In genomic region chr18:27723168-27723567, GRCh38 we compare ENCODE assay signal across 31 cellular contexts.
A peak's percentile ranks its signal among the peaks of the same experiment; 100 is the strongest.
DNase-seq lines count a peak whose midpoint lies in the region; ATAC-seq, FAIRE-seq and TF ChIP-seq lines count a peak whose summit lies in the region.
"Had no signal": no experiment of that assay in that cellular context is flagged by ENCODE, and none has a peak within 500 bp of the region (broad histone marks: within the 10 kb centered on the region; RNA-seq: fewer than 3 reads in every experiment).

No MANE protein-coding gene starts in this region.

- peak; percentile 14 for DNase-seq in GM03348 (ENCODE audit: low spot score)
- peak; percentile 72 for DNase-seq in SK-N-MC (ENCODE audit: low read depth, low spot score)
- DNase-seq in endodermal cell, result no peak
- no peak for DNase-seq in activated T-helper 2 cell treated with anti-CD3 and anti-CD28 coated beads, Interferon-gamma antibody, Interleukin-2, Interleukin-4, amounts not matched to agents 10 μg/mL and 5 μg/mL and 100 μg/mL, durations not matched to agents 14 hours and 24 hours and 36 hours (ENCODE audit: low spot score)
- no peak for DNase-seq in RCC 7860 (ENCODE audit: low spot score)
- DNase-seq: activated B cell treated with CpG ODN at 0.5 μM for 24 hours; activated CD4-positive, alpha-beta T cell treated with anti-CD3 and anti-CD28 coated beads, Interleukin-2, amount 50 U/mL, for 1 hour; activated naive CD4-positive, alpha-beta T cell treated with Interleukin-2 at 50 U/mL for 16 hours; activated T-cell treated with anti-CD3 and anti-CD28 coated beads, Interleukin-2, amount 50 U/mL, for 72 hours; C1 segment of cervical spinal cord; Caco-2; dermis blood vessel endothelial cell; DMS79; hypothalamus; immature natural killer cell; Karpas-422; left ventricle myocardium inferior; MV-4-11; naive B cell; NCI-H1436 treated with DMSO at 0.1 percent for 48 hours; NCI-H2107; NCI-H446 treated with DMSO at 0.1 percent for 48 hours; nucleus accumbens; OCI-M1; SW 1271; tibial artery had no signal

- H3K4me3 ChIP-seq in SK-N-MC (peak overlapping the region; percentile 70), endodermal cell (ENCODE audit: low read length) (no peak overlapping the region), skeletal muscle satellite cell (ENCODE audit: low read length) (no peak overlapping the region)
- H3K4me3 ChIP-seq: cardiac muscle cell, left ventricle myocardium inferior, skin epidermis, tibial artery had no signal

- H3K36me3 ChIP-seq in SK-N-MC (ENCODE audit: insufficient read depth, low read length), result no peaks in the 10 kb centered on the region
- no peaks in the 10 kb centered on the region for H3K36me3 ChIP-seq in endodermal cell (ENCODE audit: control insufficient read depth, insufficient read depth, low read length)
- H3K36me3 ChIP-seq in skeletal muscle satellite cell (ENCODE audit: insufficient read depth, low read length), result no peaks in the 10 kb centered on the region
- H3K36me3 ChIP-seq: cardiac muscle cell, left ventricle myocardium inferior, tibial artery had no signal

- H3K36me3 Mint-ChIP-seq in endodermal cell (ENCODE audit: low read depth), result no peaks in the 10 kb centered on the region
- H3K36me3 Mint-ChIP-seq in activated T-helper 2 cell treated with anti-CD3 and anti-CD28 coated beads, Interferon-gamma antibody, Interleukin-2, Interleukin-4, amounts not matched to agents 10 μg/mL and 5 μg/mL and 100 μg/mL, durations not matched to agents 14 hours and 24 hours and 36 hours (ENCODE audit: low read depth), result no peaks in the 10 kb centered on the region

- H3K9ac ChIP-seq in SK-N-MC (ENCODE audit: insufficient read length), result peak overlapping the region; percentile 62
- no peak overlapping the region for H3K9ac ChIP-seq in endodermal cell (ENCODE audit: extremely low read depth, low read length, poor library complexity, severe bottlenecking)
- H3K9ac ChIP-seq in skeletal muscle satellite cell (ENCODE audit: low read depth, low read length), result no peak overlapping the region

- H3K27ac Mint-ChIP-seq in endodermal cell, result peak overlapping the region; percentile 14
- H3K27ac Mint-ChIP-seq in activated T-helper 2 cell treated with anti-CD3 and anti-CD28 coated beads, Interferon-gamma antibody, Interleukin-2, Interleukin-4, amounts not matched to agents 10 μg/mL and 5 μg/mL and 100 μg/mL, durations not matched to agents 14 hours and 24 hours and 36 hours, result no peak overlapping the region
- H3K27ac Mint-ChIP-seq: activated B cell treated with CpG ODN at 0.5 μM for 24 hours; activated T-cell treated with anti-CD3 and anti-CD28 coated beads, Interleukin-2, amount 50 U/mL, for 72 hours; immature natural killer cell; naive B cell had no signal

- H3K4me2 ChIP-seq in skeletal muscle satellite cell (ENCODE audit: low read length), result peak overlapping the region; percentile 55

- H3K27me3 Mint-ChIP-seq in endodermal cell (ENCODE audit: insufficient read depth), result no peaks in the 10 kb centered on the region
- H3K27me3 Mint-ChIP-seq in activated T-helper 2 cell treated with anti-CD3 and anti-CD28 coated beads, Interferon-gamma antibody, Interleukin-2, Interleukin-4, amounts not matched to agents 10 μg/mL and 5 μg/mL and 100 μg/mL, durations not matched to agents 14 hours and 24 hours and 36 hours (ENCODE audit: low read depth), result no peaks in the 10 kb centered on the region
- H3K27me3 Mint-ChIP-seq: activated B cell treated with CpG ODN at 0.5 μM for 24 hours, naive B cell had no signal

- no peak for ATAC-seq in HG03196 (IDR thresholded peaks at IDR 0.05; ENCODE audit: unreplicated experiment)
- ATAC-seq: activated T-cell treated with anti-CD3 and anti-CD28 coated beads, Interleukin-2, amount 50 U/mL, for 72 hours; Right ventricle myocardium inferior had no signal

- no peaks in the 10 kb centered on the region for H3K9me3 ChIP-seq in SK-N-MC (ENCODE audit: low read depth, low read length)
- peaks cover 9% of the 10 kb centered on the region for H3K9me3 ChIP-seq in endodermal cell (ENCODE audit: control insufficient read depth, low read length)
- H3K9me3 ChIP-seq in skeletal muscle satellite cell (replicated peaks; ENCODE audit: low read length), result no peaks in the 10 kb centered on the region
- H3K9me3 ChIP-seq: Caco-2 had no signal

- H3K4me3 Mint-ChIP-seq in endodermal cell, result no peak overlapping the region
- H3K4me3 Mint-ChIP-seq in activated T-helper 2 cell treated with anti-CD3 and anti-CD28 coated beads, Interferon-gamma antibody, Interleukin-2, Interleukin-4, amounts not matched to agents 10 μg/mL and 5 μg/mL and 100 μg/mL, durations not matched to agents 14 hours and 24 hours and 36 hours (ENCODE audit: low read depth), result no peak overlapping the region
- H3K4me3 Mint-ChIP-seq: activated B cell treated with CpG ODN at 0.5 μM for 24 hours; activated T-cell treated with anti-CD3 and anti-CD28 coated beads, Interleukin-2, amount 50 U/mL, for 72 hours; immature natural killer cell; naive B cell had no signal

- FAIRE-seq in RCC 7860 (lab: Jason Lieb, UNC), result no peak

- intact Hi-C loops in activated T-helper 2 cell treated with anti-CD3 and anti-CD28 coated beads, Interferon-gamma antibody, Interleukin-2, Interleukin-4, amounts not matched to agents 10 μg/mL and 5 μg/mL and 100 μg/mL, durations not matched to agents 14 hours and 24 hours and 36 hours (cut with micrococcal nuclease), result no loop called here

- H3K4me1 ChIP-seq in endodermal cell (ENCODE audit: control insufficient read depth, insufficient read depth, low read length), result no peaks in the 10 kb centered on the region
- peaks cover 10% of the 10 kb centered on the region for H3K4me1 ChIP-seq in skeletal muscle satellite cell (ENCODE audit: control insufficient read depth, insufficient read depth, low read length)
- H3K4me1 ChIP-seq: Caco-2, tibial artery had no signal

- no peak for TF ChIP-seq CTCF in endodermal cell (conservative IDR thresholded peaks at IDR 0.05)

- H3K27ac ChIP-seq in SK-N-MC (peak overlapping the region; percentile 96), endodermal cell (ENCODE audit: low read depth, low read length) (no peak overlapping the region)
- H3K27ac ChIP-seq: cardiac muscle cell, left ventricle myocardium inferior, skin epidermis, tibial artery had no signal

- 67 to 96% methylated on average over 1 of the region's 1 CpG for WGBS in endodermal cell (ENCODE audit: insufficient coverage in 1 of 2, insufficient read length in 1 of 2), 2 experiments

- H3K9me3 Mint-ChIP-seq in endodermal cell, result peaks cover 6% of the 10 kb centered on the region
- peaks cover 21% of the 10 kb centered on the region for H3K9me3 Mint-ChIP-seq in activated T-helper 2 cell treated with anti-CD3 and anti-CD28 coated beads, Interferon-gamma antibody, Interleukin-2, Interleukin-4, amounts not matched to agents 10 μg/mL and 5 μg/mL and 100 μg/mL, durations not matched to agents 14 hours and 24 hours and 36 hours

- H3K4me1 Mint-ChIP-seq in endodermal cell, result peaks cover 12% of the 10 kb centered on the region
- H3K4me1 Mint-ChIP-seq in activated T-helper 2 cell treated with anti-CD3 and anti-CD28 coated beads, Interferon-gamma antibody, Interleukin-2, Interleukin-4, amounts not matched to agents 10 μg/mL and 5 μg/mL and 100 μg/mL, durations not matched to agents 14 hours and 24 hours and 36 hours (ENCODE audit: low read depth), result no peaks in the 10 kb centered on the region
- H3K4me1 Mint-ChIP-seq: activated B cell treated with CpG ODN at 0.5 μM for 24 hours, immature natural killer cell, naive B cell had no signal

- H3K27me3 ChIP-seq in endodermal cell (ENCODE audit: control insufficient read depth, insufficient read depth, low read length, poor library complexity, severe bottlenecking) (no peaks in the 10 kb centered on the region), skeletal muscle satellite cell (ENCODE audit: control insufficient read depth, insufficient read depth, low read length) (no peaks in the 10 kb centered on the region)
- H3K27me3 ChIP-seq: cardiac muscle cell, tibial artery had no signal

Comparison
In these comparisons a context has a peak if more than half of its experiments do, and no peak if none do; other contexts are left out.
1. DNase-seq: peak in GM03348 (single experiment) and SK-N-MC (single experiment); none in endodermal cell (single experiment), activated T-helper 2 cell treated with anti-CD3 and anti-CD28 coated beads, Interferon-gamma antibody, Interleukin-2, Interleukin-4, amounts not matched to agents 10 μg/mL and 5 μg/mL and 100 μg/mL, durations not matched to agents 14 hours and 24 hours and 36 hours (single experiment) and RCC 7860 (single experiment).